In genomic region chr15:39417351-39417750, GRCh38 we compare ENCODE assay signal across 32 cellular contexts.
"Had no signal": no experiment of that assay in that cellular context is flagged by ENCODE, and none has a peak within 500 bp of the region (broad histone marks: within the 10 kb centered on the region; RNA-seq: fewer than 3 reads in every experiment).

No MANE protein-coding gene starts in this region.

- H3K36me3 ChIP-seq: adrenal gland, brain microvascular endothelial cell, breast epithelium had no signal

- DNase-seq: activated B cell treated with CpG ODN at 0.5 μM for 24 hours; activated CD4-positive, alpha-beta memory T cell treated with anti-CD3 and anti-CD28 coated beads for 36 hours; activated CD4-positive, alpha-beta T cell treated with anti-CD3 and anti-CD28 coated beads for 4 hours; activated CD4-positive, alpha-beta T cell treated with anti-CD3 and anti-CD28 coated beads, Interleukin-2, amount 10 ng/mL, durations not matched to agents 24 days and 14 days; activated CD4-positive, alpha-beta T cell treated with anti-CD3 and anti-CD28 coated beads, Interleukin-2, amount 50 U/mL, for 1 hour; activated CD4-positive, alpha-beta T cell treated with anti-CD3 and anti-CD28 coated beads, Interleukin-2, amount 50 U/mL, for 4 hours; activated CD4-positive, CD25-positive, alpha-beta regulatory T cell treated with anti-CD3 and anti-CD28 coated beads, Interleukin-2, amount 50 U/mL, for 72 hours; activated CD8-positive, alpha-beta memory T cell treated with anti-CD3 and anti-CD28 coated beads, Interleukin-2, amount 50 U/mL, for 4 hours; activated CD8-positive, alpha-beta T cell treated with anti-CD3 and anti-CD28 coated beads for 36 hours; activated effector memory CD4-positive, alpha-beta T cell treated with anti-CD3 and anti-CD28 coated beads, Interleukin-2, amount 50 U/mL, for 16 hours; activated gamma-delta T cell treated with Interleukin-2 at 50 U/mL for 16 hours; activated naive CD4-positive, alpha-beta T cell; activated naive CD4-positive, alpha-beta T cell treated with anti-CD3 and anti-CD28 coated beads for 36 hours; activated naive CD4-positive, alpha-beta T cell treated with anti-CD3 and anti-CD28 coated beads, Interleukin-2, amount 50 U/mL, for 16 hours; activated naive CD8-positive, alpha-beta T cell treated with anti-CD3 and anti-CD28 coated beads for 36 hours; activated T-cell treated with anti-CD3 and anti-CD28 coated beads for 4 hours; activated T-cell treated with anti-CD3 and anti-CD28 coated beads, Interleukin-2, amount 50 U/mL, for 1 hour; activated T-cell treated with anti-CD3 and anti-CD28 coated beads, Interleukin-2, amount 50 U/mL, for 4 hours; activated T-cell treated with anti-CD3 and anti-CD28 coated beads, Interleukin-2, amount 50 U/mL, for 72 hours; adrenal gland; amniotic stem cell; aorta; body of pancreas; brain microvascular endothelial cell; central memory CD4-positive, alpha-beta T cell; T-helper 1 cell; T-helper 2 cell; T-helper 9 cell had no signal

- H3K4me1 ChIP-seq: adrenal gland, body of pancreas, breast epithelium had no signal

- H3K4me3 ChIP-seq: adrenal gland, body of pancreas, breast epithelium had no signal

- H3K9me3 ChIP-seq: adrenal gland had no signal

- ATAC-seq: activated CD8-positive, alpha-beta T cell treated with anti-CD3 and anti-CD28 coated beads for 36 hours; activated naive CD4-positive, alpha-beta T cell treated with anti-CD3 and anti-CD28 coated beads, Interleukin-2, amount 50 U/mL, for 72 hours; activated T-cell treated with anti-CD3 and anti-CD28 coated beads, Interleukin-2, amount 50 U/mL, for 4 hours; activated T-cell treated with anti-CD3 and anti-CD28 coated beads, Interleukin-2, amount 50 U/mL, for 72 hours; activated T-helper 17 cell treated with anti-CD3 and anti-CD28 coated beads, Interleukin-2, amount 50 U/mL, for 72 hours; body of pancreas had no signal

- H3K27ac ChIP-seq: adrenal gland, body of pancreas, brain microvascular endothelial cell, breast epithelium, VCaP had no signal

- H3K27me3 ChIP-seq: adrenal gland, body of pancreas, brain microvascular endothelial cell, breast epithelium had no signal
